In genomic region chr5:61449756-61450155, GRCh38 we compare ENCODE assay signal across 13 cellular contexts.
DNase-seq lines count a peak whose midpoint lies in the region; TF ChIP-seq lines count a peak whose summit lies in the region.
"Had no signal": no experiment of that assay in that cellular context is flagged by ENCODE, and none has a peak within 500 bp of the region (broad histone marks: within the 10 kb centered on the region; RNA-seq: fewer than 3 reads in every experiment).

No MANE protein-coding gene starts in this region.

- intact Hi-C loops in dorsolateral prefrontal cortex (cut with DNase I), result loop anchor here in 1 of 2 donors (10.0 kb wide), 1 partner anchor 175 kb away; no protein-coding TSS in a partner anchor

- peaks cover 19% of the 10 kb centered on the region for H3K4me1 Mint-ChIP-seq in nephron progenitor cell

- no peak for DNase-seq in AG04450 (ENCODE audit: low read depth, low spot score)
- peak; percentile 46 for DNase-seq in M059J (ENCODE audit: low read depth)
- no peak for DNase-seq in dorsolateral prefrontal cortex
- no peak for DNase-seq in nephron progenitor cell
- DNase-seq in effector CD4-positive, alpha-beta T cell, result no peak
- DNase-seq in activated CD8-positive, alpha-beta memory T cell treated with anti-CD3 and anti-CD28 coated beads, Interleukin-2, amount 50 U/mL, for 4 hours, result no peak
- DNase-seq in activated CD4-positive, CD25-positive, alpha-beta regulatory T cell (lab: John Stamatoyannopoulos, UW), result no peak
- DNase-seq in glomerular visceral epithelial cell (ENCODE audit: extremely low spot score), result no peak
- DNase-seq: activated CD4-positive, alpha-beta T cell treated with anti-CD3 and anti-CD28 coated beads for 36 hours; activated naive CD4-positive, alpha-beta T cell treated with anti-CD3 and anti-CD28 coated beads, Interleukin-2, amount 10 ng/mL, durations not matched to agents 7 days and 5 days; kidney; NCI-H1694; right cardiac atrium had no signal

- peak overlapping the region; percentile 85 for H3K27ac ChIP-seq in AG04450 (ENCODE audit: low read depth, low read length)
- H3K27ac ChIP-seq in dorsolateral prefrontal cortex, result peak overlapping the region in 50 of 59 donors; percentile 7 to 85 (median 62)

- no peaks in the 10 kb centered on the region for H3K27me3 ChIP-seq in AG04450 (ENCODE audit: control insufficient read depth, insufficient read depth, low read length)
- no peaks in the 10 kb centered on the region for H3K27me3 ChIP-seq in dorsolateral prefrontal cortex

- H3K4me3 Mint-ChIP-seq in nephron progenitor cell, result no peak overlapping the region
- H3K4me3 Mint-ChIP-seq: activated CD4-positive, alpha-beta T cell treated with anti-CD3 and anti-CD28 coated beads for 36 hours; activated naive CD4-positive, alpha-beta T cell treated with anti-CD3 and anti-CD28 coated beads, Interleukin-2, amount 10 ng/mL, durations not matched to agents 7 days and 5 days had no signal

- CTCF ChIA-PET in AG04450 (lab: Charles Lee), result no interaction called here

- no peaks in the 10 kb centered on the region for H3K27me3 Mint-ChIP-seq in nephron progenitor cell (ENCODE audit: low read depth, poor library complexity)
- H3K27me3 Mint-ChIP-seq: activated CD4-positive, alpha-beta T cell treated with anti-CD3 and anti-CD28 coated beads for 36 hours; activated naive CD4-positive, alpha-beta T cell treated with anti-CD3 and anti-CD28 coated beads, Interleukin-2, amount 10 ng/mL, durations not matched to agents 7 days and 5 days had no signal

- POLR2A ChIA-PET in AG04450 (lab: Yijun Ruan, JAX), result interaction anchor here (1.0 kb wide), 1 partner anchor 40 kb away, joined by 3 read pairs; no protein-coding TSS in a partner anchor

- peak overlapping the region; percentile 72 for H3K27ac Mint-ChIP-seq in nephron progenitor cell
- H3K27ac Mint-ChIP-seq: activated CD4-positive, alpha-beta T cell treated with anti-CD3 and anti-CD28 coated beads for 36 hours; activated naive CD4-positive, alpha-beta T cell treated with anti-CD3 and anti-CD28 coated beads, Interleukin-2, amount 10 ng/mL, durations not matched to agents 7 days and 5 days had no signal

- peaks cover 39% of the 10 kb centered on the region for H3K9me3 Mint-ChIP-seq in nephron progenitor cell

- H3K36me3 Mint-ChIP-seq in nephron progenitor cell (ENCODE audit: low read depth), result peaks cover 51% of the 10 kb centered on the region

- TF ChIP-seq CTCF in AG04450 (IDR thresholded peaks at IDR 0.05; ENCODE audit: low read depth, low read length), result no peak
- no peak for TF ChIP-seq CTCF in dorsolateral prefrontal cortex (IDR thresholded peaks at IDR 0.05 in 54 of 56, conservative IDR thresholded peaks at IDR 0.05 in 2 of 56; ENCODE audit: low read depth in 1 of 56, partially characterized antibody in 56 of 56)
- no peak for TF ChIP-seq CTCF in nephron progenitor cell (IDR thresholded peaks at IDR 0.05)

- H3K4me3 ChIP-seq in AG04450 (ENCODE audit: low read depth, low read length), result no peak overlapping the region
- no peak overlapping the region for H3K4me3 ChIP-seq in dorsolateral prefrontal cortex

- H3K9me3 ChIP-seq in AG04450 (ENCODE audit: control insufficient read depth, insufficient read depth, low read length), result peaks cover 4% of the 10 kb centered on the region; the same call in 1 of the 2 replicates
